ENCODE assay signal across 8 cellular contexts in genomic region chr17:16751224-16751923, GRCh38.
DNase-seq lines count a peak whose midpoint lies in the region; ATAC-seq and TF ChIP-seq lines count a peak whose summit lies in the region.
"Not testable (repeated sequence)": the region's sequence is repeated elsewhere in the genome, so short reads cannot be mapped to it uniquely, and the experiment has no call there.

No MANE protein-coding gene starts in this region.

- H3F3A ChIP-seq in Loucy (ENCODE audit: low read depth), result not testable (repeated sequence)

- H3K36me3 Mint-ChIP-seq in activated CD4-positive, alpha-beta T cell treated with anti-CD3 and anti-CD28 coated beads for 36 hours (ENCODE audit: low read depth); effector memory CD8-positive, alpha-beta T cell (ENCODE audit: insufficient read depth): not testable (repeated sequence)

- POLR2A ChIA-PET in activated CD4-positive, alpha-beta T cell treated with anti-CD3 and anti-CD28 coated beads for 36 hours (lab: Charles Lee), result not testable (repeated sequence)

- H3K27me3 ChIP-seq in GM06990 (replicated peaks; ENCODE audit: control insufficient read depth, insufficient read depth, low read length); Loucy (ENCODE audit: insufficient read depth, low read length, poor library complexity, severe bottlenecking); kidney epithelial cell (ENCODE audit: control insufficient read depth, insufficient read depth, low read length): not testable (repeated sequence)

- not testable (repeated sequence) for H3K9me3 Mint-ChIP-seq in activated CD4-positive, alpha-beta T cell treated with anti-CD3 and anti-CD28 coated beads for 36 hours (ENCODE audit: low read depth); effector memory CD8-positive, alpha-beta T cell

- H2AFZ ChIP-seq in Loucy (ENCODE audit: low read length), result not testable (repeated sequence)

- not testable (repeated sequence) for H3K4me3 ChIP-seq in GM06990 (replicated peaks; ENCODE audit: low read depth, low read length); Loucy (ENCODE audit: low read length, poor library complexity, severe bottlenecking); kidney epithelial cell (ENCODE audit: low read depth, low read length)

- peaks cover 22% of the 10 kb centered on the region for H3K27me3 Mint-ChIP-seq in activated CD4-positive, alpha-beta T cell treated with anti-CD3 and anti-CD28 coated beads for 36 hours
- H3K27me3 Mint-ChIP-seq in effector memory CD8-positive, alpha-beta T cell, result peaks cover 34 to 40% of the 10 kb centered on the region in 2 donors

- not testable (repeated sequence) for H3K79me2 ChIP-seq in Loucy (ENCODE audit: insufficient read depth, low read length)

- not testable (repeated sequence) for H4K20me1 ChIP-seq in Loucy (ENCODE audit: insufficient read depth, low read length, poor library complexity, severe bottlenecking)

- not testable (repeated sequence) for H3K9me2 ChIP-seq in Loucy (replicated peaks; ENCODE audit: low read depth, low read length)

- not testable (repeated sequence) for H3K4me1 ChIP-seq in Loucy (ENCODE audit: insufficient read depth, low read length, poor library complexity, severe bottlenecking)

- H3K9me3 ChIP-seq in Loucy (ENCODE audit: insufficient read depth, low read depth, low read length), result not testable (repeated sequence)

- H3K27ac Mint-ChIP-seq in activated CD4-positive, alpha-beta T cell treated with anti-CD3 and anti-CD28 coated beads for 36 hours; effector memory CD8-positive, alpha-beta T cell: not testable (repeated sequence)

- peak; percentile 32 for DNase-seq in ACHN
- DNase-seq in GM06990 (ENCODE audit: extremely low read depth, insufficient read length); effector memory CD8-positive, alpha-beta T cell; kidney epithelial cell (ENCODE audit: low read depth): not testable (repeated sequence)
- peak; percentile 31 for DNase-seq in NOMO-1 treated with dmso at 0.1 percent for 144 hours (lab: John Stamatoyannopoulos, UW; ENCODE audit: unreplicated experiment)
- DNase-seq in activated CD4-positive, alpha-beta T cell treated with anti-CD3 and anti-CD28 coated beads for 36 hours, result peak; percentile 10
- peak; percentile 7 for DNase-seq in renal cortical epithelial cell (ENCODE audit: low read depth)

- H3K9ac ChIP-seq in Loucy (ENCODE audit: low read depth, low read length, poor library complexity, severe bottlenecking), result not testable (repeated sequence)

- peak; percentile 64 for ATAC-seq in activated CD4-positive, alpha-beta T cell treated with anti-CD3 and anti-CD28 coated beads for 36 hours
- ATAC-seq in effector memory CD8-positive, alpha-beta T cell (replicated peaks), result peak; percentile 81

- TF ChIP-seq CTCF in GM06990 (IDR thresholded peaks at IDR 0.05; ENCODE audit: insufficient read depth, low read length, poor library complexity, severe bottlenecking), result peak; percentile 43
- TF ChIP-seq CTCF in Loucy (conservative IDR thresholded peaks at IDR 0.05; ENCODE audit: low read length), result peak; percentile 47
- peak; percentile 11 for TF ChIP-seq CTCF in kidney epithelial cell (IDR thresholded peaks at IDR 0.05; ENCODE audit: insufficient read depth, low read length, poor library complexity, severe bottlenecking)

- in situ Hi-C loops in ACHN (cut with HindIII; ENCODE audit: low pct_ligation_motif_present, low pct_unique_long_range_greater_than_20kb, low sequenced_read_pairs), result not testable (repeated sequence)

- H3K4me3 Mint-ChIP-seq in activated CD4-positive, alpha-beta T cell treated with anti-CD3 and anti-CD28 coated beads for 36 hours, result not testable (repeated sequence)
- H3K4me3 Mint-ChIP-seq in effector memory CD8-positive, alpha-beta T cell, result peak overlapping the region in 1 of 2 donors; percentile 9

- not testable (repeated sequence) for H3K36me3 ChIP-seq in GM06990 (ENCODE audit: control insufficient read depth, insufficient read depth, low read length); Loucy (ENCODE audit: insufficient read depth, low read length); kidney epithelial cell (ENCODE audit: control insufficient read depth, insufficient read depth, low read length)

- H3K4me1 Mint-ChIP-seq in activated CD4-positive, alpha-beta T cell treated with anti-CD3 and anti-CD28 coated beads for 36 hours; effector memory CD8-positive, alpha-beta T cell (ENCODE audit: low read depth in 2 of 2): not testable (repeated sequence)

- H3K4me2 ChIP-seq in Loucy (ENCODE audit: low read depth, low read length, poor library complexity, severe bottlenecking), result peak overlapping the region; percentile 42

- intact Hi-C loops in activated CD4-positive, alpha-beta T cell treated with anti-CD3 and anti-CD28 coated beads for 36 hours (cut with DNase I, micrococcal nuclease), result not testable (repeated sequence)

- CTCF ChIA-PET in activated CD4-positive, alpha-beta T cell treated with anti-CD3 and anti-CD28 coated beads for 36 hours (lab: Charles Lee), result not testable (repeated sequence)
